8 cellular contexts compared by ENCODE assay signal in the genomic region with DNA sequence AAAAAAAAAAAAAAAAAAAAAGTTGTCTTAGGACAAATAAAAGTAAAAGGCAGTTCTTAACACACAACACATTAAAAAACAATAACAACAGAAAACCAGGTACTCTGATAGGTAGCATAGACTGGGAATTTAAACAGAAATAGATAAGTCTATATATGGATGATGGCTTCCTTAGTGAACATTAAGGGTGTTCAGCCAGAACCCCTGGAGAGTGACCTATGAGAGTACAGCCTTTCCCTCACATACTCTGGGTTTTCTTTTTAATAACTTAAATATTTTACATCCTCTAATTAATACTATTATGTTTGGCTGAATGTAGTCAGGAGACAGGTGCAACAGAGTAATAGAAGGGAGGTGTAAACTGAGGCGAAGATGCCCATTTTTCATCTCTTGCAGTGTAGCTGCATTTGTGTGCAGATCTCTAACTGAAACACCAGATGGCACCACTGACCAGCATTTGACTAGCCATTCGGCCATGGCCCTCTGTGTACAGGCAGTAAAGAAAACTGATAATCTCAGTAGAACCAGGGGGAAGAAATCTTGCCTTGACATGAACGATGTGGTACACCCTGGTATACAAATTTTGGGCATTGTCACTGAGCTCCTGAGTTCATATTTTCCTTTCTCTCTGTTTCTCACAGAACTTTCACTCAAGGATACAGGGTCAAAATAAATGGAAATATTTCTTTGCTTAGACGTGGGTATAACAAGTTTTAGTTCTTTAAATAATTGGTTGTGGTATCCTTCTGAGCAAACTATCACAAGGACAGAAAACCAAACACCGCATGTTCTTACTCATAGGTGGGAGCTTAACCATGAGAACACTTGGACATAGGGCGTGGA. TPM values are rescaled to one million over a fixed set of nuclear protein-coding genes. Genes with fewer than 3 reads are reported as not detected.
DNase-seq lines count a peak whose midpoint lies in the region; ATAC-seq, FAIRE-seq and TF ChIP-seq lines count a peak whose summit lies in the region.

No MANE protein-coding gene starts in this region.

- H3K9me3 Mint-ChIP-seq in activated T-helper 17 cell treated with anti-CD3 and anti-CD28 coated beads, Interleukin-2, amount 50 U/mL, for 72 hours: no peaks in the 10 kb centered on the region

- no peak for FAIRE-seq in frontal cortex (lab: Jason Lieb, UNC)

- H3K4me3 Mint-ChIP-seq in activated T-helper 17 cell treated with anti-CD3 and anti-CD28 coated beads, Interleukin-2, amount 50 U/mL, for 72 hours: no peak overlapping the region

- H3K4me1 Mint-ChIP-seq in activated T-helper 17 cell treated with anti-CD3 and anti-CD28 coated beads, Interleukin-2, amount 50 U/mL, for 72 hours: peaks cover 34% of the 10 kb centered on the region

- H3K36me3 Mint-ChIP-seq in activated T-helper 17 cell treated with anti-CD3 and anti-CD28 coated beads, Interleukin-2, amount 50 U/mL, for 72 hours (ENCODE audit: low read depth): peaks cover 99% of the 10 kb centered on the region

- H3K4me3 ChIP-seq in AG10803 (ENCODE audit: low read length): no peak overlapping the region

- DNase-seq in AG10803 (ENCODE audit: low read depth) (peak; percentile 58), NCI-H460 (ENCODE audit: extremely low read depth, low read depth) (peak; percentile 52), frontal cortex (ENCODE audit: low spot score in 2 of 2) (peak; percentile 55 to 64), omental fat pad (ENCODE audit: low spot score) (no peak), GF-D8 (lab: John Stamatoyannopoulos, UW) (no peak)

- peak; percentile 80 for ATAC-seq in HG02885 (IDR thresholded peaks at IDR 0.05; ENCODE audit: poor library complexity, unreplicated experiment)
- ATAC-seq in activated T-helper 17 cell treated with anti-CD3 and anti-CD28 coated beads, Interleukin-2, amount 50 U/mL, for 72 hours (replicated peaks): peak; percentile 71
- ATAC-seq in omental fat pad (ENCODE audit: low FRiP score): peak; percentile 85

- TF ChIP-seq CTCF in AG10803 (conservative IDR thresholded peaks at IDR 0.05; ENCODE audit: low read length): peak; percentile 93
- TF ChIP-seq CTCF in GM12874 (IDR thresholded peaks at IDR 0.05; ENCODE audit: insufficient read depth, low read depth, low read length): peak; percentile 65
- no peak for TF ChIP-seq CTCF in omental fat pad (IDR thresholded peaks at IDR 0.05)

- H3K27ac Mint-ChIP-seq in activated T-helper 17 cell treated with anti-CD3 and anti-CD28 coated beads, Interleukin-2, amount 50 U/mL, for 72 hours: no peak overlapping the region

- H3K27me3 Mint-ChIP-seq in activated T-helper 17 cell treated with anti-CD3 and anti-CD28 coated beads, Interleukin-2, amount 50 U/mL, for 72 hours: no peaks in the 10 kb centered on the region

RNA-seq across cellular contexts. Expression of a gene that starts 7.6 kb away (rescaled TPM):
- total RNA-seq in NCI-H460 (2014; rRNA removed; shearing (Covaris generic)): 23.1 and 27.6 TPM in 2 replicates
- polyA plus RNA-seq in NCI-H460 (2014; cell fraction: nucleus; rRNA removed): 37.7 and 58.7 TPM in 2 replicates
- total RNA-seq in activated T-helper 17 cell treated with anti-CD3 and anti-CD28 coated beads, Interleukin-2, amount 50 U/mL, for 72 hours: 10 to 100 TPM; 71.4 to 98.0 TPM
- total RNA-seq in frontal cortex (3.3 TPM), omental fat pad (10 to 100 TPM in 3 of 4 donors, 1 to 10 TPM in 1; 9.0 to 16.9 (median 13.8) TPM)

RNA-seq across cellular contexts. Expression of a gene that starts 53.8 kb away (rescaled TPM):
- 2.4 and 2.9 TPM in 2 replicates for total RNA-seq in NCI-H460 (2014; rRNA removed; shearing (Covaris generic))
- 7.3 and 8.9 TPM in 2 replicates for polyA plus RNA-seq in NCI-H460 (2014; cell fraction: nucleus; rRNA removed)
- 1 to 10 TPM in 1 of 2 donors, under 1 TPM in 1; 0.78 to 2.0 TPM for total RNA-seq in activated T-helper 17 cell treated with anti-CD3 and anti-CD28 coated beads, Interleukin-2, amount 50 U/mL, for 72 hours
- total RNA-seq in frontal cortex: 3.7 TPM
- total RNA-seq in omental fat pad: 1 to 10 TPM in 2 of 4 donors, under 1 TPM in 2; 0.60 to 2.0 (median 0.87) TPM

Comparison
In these comparisons a context has a peak if more than half of its experiments do, and no peak if none do; other contexts are left out.
1. DNase-seq: peak in AG10803 (single experiment), NCI-H460 (single experiment) and frontal cortex (2 of 2); none in omental fat pad (single experiment) and GF-D8 (single experiment).
2. CTCF ChIP-seq: peak in AG10803 (single experiment) and GM12874 (single experiment); none in omental fat pad (0 of 3).
3. Peak in every context shown above with its lines, with median percentiles within 50 percentile points of each other: ATAC-seq.